Comparison of ENCODE assay signal across 9 cellular contexts in the genomic region with DNA sequence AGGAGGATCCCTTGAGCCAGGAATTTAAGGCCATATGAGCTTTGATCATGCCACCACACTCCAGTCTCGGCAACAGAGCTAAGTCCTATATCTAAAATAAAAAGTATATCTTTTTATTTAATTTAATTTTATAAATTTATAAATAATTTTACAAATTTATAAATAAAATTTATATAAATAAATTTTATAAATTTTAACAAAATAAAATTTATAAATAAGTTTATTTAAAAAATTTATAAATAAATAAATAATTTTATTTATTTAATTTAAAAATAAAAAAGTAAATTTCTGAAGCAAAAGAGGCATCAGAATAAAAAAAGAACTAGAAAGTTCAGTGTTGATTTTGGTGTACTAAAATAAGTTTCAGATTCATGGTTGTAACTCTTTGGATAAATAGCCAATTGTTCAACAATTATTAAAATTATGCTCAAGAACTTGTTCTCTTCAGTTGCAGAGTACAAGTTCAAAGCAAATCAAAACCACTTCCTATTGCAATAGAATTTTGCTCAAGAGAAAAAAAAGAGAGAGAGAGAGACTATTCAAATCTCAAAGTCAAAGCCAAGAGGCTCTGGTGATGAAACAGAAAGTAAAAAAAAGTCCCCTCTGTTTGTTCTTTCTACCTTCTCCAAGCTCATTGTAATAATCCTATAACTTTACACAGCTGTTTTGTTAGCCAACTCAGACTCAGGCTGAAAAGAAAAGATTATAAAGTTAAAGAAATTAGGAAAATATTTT.
DNase-seq lines count a peak whose midpoint lies in the region; ATAC-seq, FAIRE-seq and TF ChIP-seq lines count a peak whose summit lies in the region.
"Had no signal": no experiment of that assay in that cellular context is flagged by ENCODE, and none has a peak within 500 bp of the region (broad histone marks: within the 10 kb centered on the region; RNA-seq: fewer than 3 reads in every experiment).

No MANE protein-coding gene starts in this region.

- CTCF ChIA-PET in GM12878 (lab: Yijun Ruan, JAX): interaction anchor here (1.0 to 1.7 kb wide), 4 partner anchors 11 to 139 kb away, joined by 3 read pairs; no protein-coding TSS in a partner anchor

- no peaks in the 10 kb centered on the region for H3K79me2 ChIP-seq in GM12878 (ENCODE audit: control insufficient read depth, insufficient read depth, low read length)

- RAD21 ChIA-PET in GM12878 (lab: Charles Lee; ENCODE audit: unreplicated experiment): interaction anchor here (0.7 to 3.5 kb wide), 9 partner anchors 20 to 106 kb away, joined by 3 to 18 read pairs (median 4); no protein-coding TSS in a partner anchor

- peak; percentile 67 for ATAC-seq in GM21528 (IDR thresholded peaks at IDR 0.05; ENCODE audit: low FRiP score, unreplicated experiment)
- peak; percentile 87 for ATAC-seq in HG03520 (IDR thresholded peaks at IDR 0.05; ENCODE audit: unreplicated experiment)
- peak; percentile 93 for ATAC-seq in GM12878

- no TSS peak for BruUV-seq in GM12878 (replicated peaks; lab: Mats Ljungman, UMichigan)

- H2AFZ ChIP-seq in GM12878 (ENCODE audit: control insufficient read depth, low read depth, low read length): no peak overlapping the region; the same call in 1 of the 2 replicates

- in situ Hi-C loops in GM12878 (cut with MboI): no loop called here

- POLR2A ChIA-PET in GM12878 (lab: Charles Lee): no interaction called here

- no peak for TF ChIP-seq POLR2A in GM12878 (IDR thresholded peaks at IDR 0.05; ENCODE audit: low read depth, low read length)

- DNase-seq in GM12865 (ENCODE audit: low read depth) (peak; percentile 62), GM12878 (ENCODE audit: low read depth, low spot score) (peak; percentile 32), occipital lobe (lab: John Stamatoyannopoulos, UW) (no peak), AG20443 (ENCODE audit: low spot score) (no peak), WERI-Rb-1 (no peak)
- no peak for DNase-seq in activated naive CD4-positive, alpha-beta T cell (lab: John Stamatoyannopoulos, UW)
- DNase-seq: activated naive CD8-positive, alpha-beta T cell treated with anti-CD3 and anti-CD28 coated beads, Interleukin-2, amount 10 ng/mL, durations not matched to agents 7 days and 5 days had no signal

- H3K4me1 ChIP-seq in GM12878 (ENCODE audit: control insufficient read depth, insufficient read depth, low read length): peaks cover 3% of the 10 kb centered on the region; the same call in 1 of the 2 replicates

- intact Hi-C loops in GM12878 (cut with micrococcal nuclease; ENCODE audit: unreplicated experiment): loop anchor here (5.0 kb wide), 1 partner anchor 70 kb away; no protein-coding TSS in a partner anchor

- SMC1A ChIA-PET in GM12878 (lab: Charles Lee; ENCODE audit: uncharacterized antibody, unreplicated experiment): interaction anchor here (0.8 to 2.4 kb wide), 14 partner anchors 10 to 158 kb away, joined by 3 to 11 read pairs (median 4); no protein-coding TSS in a partner anchor

- H3K27ac ChIP-seq in GM12878 (ENCODE audit: control insufficient read depth, insufficient read depth) (peak overlapping the region; percentile 47), WERI-Rb-1 (no peak overlapping the region)

- TF ChIP-seq EP300 in GM12878 (IDR thresholded peaks at IDR 0.05; ENCODE audit: borderline replicate concordance in 1 of 2, control insufficient read depth in 1 of 2, low read depth in 2 of 2, low read length in 2 of 2): peak in 1 of 2 experiments; percentile 23; a peak in 1 of 4 replicates

- H3K36me3 ChIP-seq in GM12878 (ENCODE audit: control insufficient read depth in 2 of 2, insufficient read depth in 2 of 2, low read length in 1 of 2) (no peaks in the 10 kb centered on the region), WERI-Rb-1 (no peaks in the 10 kb centered on the region)

- no peak for TF ChIP-seq RAD21 in GM12878 (IDR thresholded peaks at IDR 0.05; ENCODE audit: insufficient read depth, low read depth, low read length)

- no peak overlapping the region for H3K9ac ChIP-seq in GM12878 (ENCODE audit: control insufficient read depth, insufficient read depth, low read length)

- H3K4me3 ChIP-seq in GM12865 (ENCODE audit: low read depth, low read length): no peak overlapping the region
- no peak overlapping the region for H3K4me3 ChIP-seq in GM12878
- H3K4me3 ChIP-seq in WERI-Rb-1 (ENCODE audit: low read depth, low read length): no peak overlapping the region

- H3K4me2 ChIP-seq in GM12878 (ENCODE audit: control insufficient read depth, insufficient read depth): 0 out of 2 replicates have a peak overlapping the region, but pooled peaks have one; percentile 33

- H3K9me3 ChIP-seq in GM12878 (replicated peaks; ENCODE audit: control insufficient read depth, insufficient read depth, low read length) (peaks cover 2% of the 10 kb centered on the region; the same call in 2 of the 3 replicates), WERI-Rb-1 (ENCODE audit: severe bottlenecking) (no peaks in the 10 kb centered on the region)

- H4K20me1 ChIP-seq in GM12878 (ENCODE audit: control insufficient read depth, insufficient read depth): no peaks in the 10 kb centered on the region

- H3K27me3 ChIP-seq in GM12878 (replicated peaks in 1 of 2; ENCODE audit: control insufficient read depth in 2 of 2, insufficient read depth in 2 of 2, low read length in 1 of 2) (no peaks in the 10 kb centered on the region), WERI-Rb-1 (ENCODE audit: insufficient read depth, low read depth, severe bottlenecking) (no peaks in the 10 kb centered on the region)

- TF ChIP-seq CTCF in GM12865 (IDR thresholded peaks at IDR 0.05; ENCODE audit: insufficient read depth, low read depth, low read length, missing control alignments): no peak
- TF ChIP-seq CTCF in GM12878 (IDR thresholded peaks at IDR 0.05 in 2 of 3, conservative IDR thresholded peaks at IDR 0.05 in 1 of 3; ENCODE audit: control insufficient read depth in 2 of 3, extremely low read depth in 1 of 3, insufficient read depth in 1 of 3, low read depth in 3 of 3, low read length in 3 of 3): no peak
- TF ChIP-seq CTCF in WERI-Rb-1 (IDR thresholded peaks at IDR 0.05; ENCODE audit: low read depth, low read length): no peak

- FAIRE-seq in GM12878 (lab: Jason Lieb, UNC): no peak

- 50% methylated on average over 1 of the region's 1 CpG for WGBS in GM12878 (ENCODE audit: insufficient coverage, insufficient replicate concordance, low lambda C conversion rate, missing lambda C conversion rate)

TF ChIP-seq in GM12878, 131 proteins besides CTCF, POLR2A, EP300 and RAD21 (continues in another document):
- TF ChIP-seq PKNOX1 (IDR thresholded peaks at IDR 0.05) (no peak), ASH2L (IDR thresholded peaks at IDR 0.05; ENCODE audit: borderline replicate concordance, low read depth) (no peak), IRF4 (IDR thresholded peaks at IDR 0.05; ENCODE audit: low read depth, low read length) (no peak), MAX (IDR thresholded peaks at IDR 0.05; ENCODE audit: low read depth, low read length) (no peak), CHD4 (IDR thresholded peaks at IDR 0.05) (no peak), POU2F2 (IDR thresholded peaks at IDR 0.05; ENCODE audit: borderline replicate concordance, low read depth, low read length) (peak; percentile 42; the same call in 1 of the 3 replicates), EED (IDR thresholded peaks at IDR 0.05; ENCODE audit: low read depth) (no peak), BCL11A (IDR thresholded peaks at IDR 0.05; ENCODE audit: low read depth, low read length) (no peak), LARP7 (IDR thresholded peaks at IDR 0.05) (no peak), ZBED1 (IDR thresholded peaks at IDR 0.05; ENCODE audit: borderline replicate concordance) (no peak), ZNF384 (IDR thresholded peaks at IDR 0.05; ENCODE audit: borderline replicate concordance, low read depth, low read length) (peak; percentile 87), MTA3 (IDR thresholded peaks at IDR 0.05; ENCODE audit: borderline replicate concordance, low read length) (no peak), RAD51 (IDR thresholded peaks at IDR 0.05) (no peak), MTA2 (IDR thresholded peaks at IDR 0.05; ENCODE audit: low read depth) (peak; percentile 54; the same call in 1 of the 2 replicates)
- TF ChIP-seq, protein P1, sequence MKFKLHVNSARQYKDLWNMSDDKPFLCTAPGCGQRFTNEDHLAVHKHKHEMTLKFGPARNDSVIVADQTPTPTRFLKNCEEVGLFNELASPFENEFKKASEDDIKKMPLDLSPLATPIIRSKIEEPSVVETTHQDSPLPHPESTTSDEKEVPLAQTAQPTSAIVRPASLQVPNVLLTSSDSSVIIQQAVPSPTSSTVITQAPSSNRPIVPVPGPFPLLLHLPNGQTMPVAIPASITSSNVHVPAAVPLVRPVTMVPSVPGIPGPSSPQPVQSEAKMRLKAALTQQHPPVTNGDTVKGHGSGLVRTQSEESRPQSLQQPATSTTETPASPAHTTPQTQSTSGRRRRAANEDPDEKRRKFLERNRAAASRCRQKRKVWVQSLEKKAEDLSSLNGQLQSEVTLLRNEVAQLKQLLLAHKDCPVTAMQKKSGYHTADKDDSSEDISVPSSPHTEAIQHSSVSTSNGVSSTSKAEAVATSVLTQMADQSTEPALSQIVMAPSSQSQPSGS (IDR thresholded peaks at IDR 0.05; ENCODE audit: low read length): 0 out of 2 replicates have a peak, but pooled peaks have one; percentile 22

Comparison
In these comparisons a context has a peak if more than half of its experiments do, and no peak if none do; other contexts are left out.
1. DNase-seq: peak in GM12865 (single experiment) and GM12878 (single experiment); none in occipital lobe (single experiment), activated naive CD4-positive, alpha-beta T cell (0 of 4), AG20443 (single experiment) and WERI-Rb-1 (single experiment).
2. Peak in every context shown above with its lines, with median percentiles within 50 percentile points of each other: ATAC-seq.